In genomic region chr17:13076905-13077304, GRCh38 we compare ENCODE assay signal across 28 cellular contexts.
"Had no signal": no experiment of that assay in that cellular context is flagged by ENCODE, and none has a peak within 500 bp of the region (broad histone marks: within the 10 kb centered on the region; RNA-seq: fewer than 3 reads in every experiment).

No MANE protein-coding gene starts in this region.

- H3K9me3 ChIP-seq: left lung, lower lobe of right lung, pancreas, prostate gland, stomach, testis, thyroid gland, transverse colon, upper lobe of left lung, vagina had no signal

- H3K36me3 ChIP-seq: left lung, lower lobe of right lung, pancreas, prostate gland, stomach, thyroid gland, transverse colon, upper lobe of left lung, vagina had no signal

- H3K27me3 ChIP-seq: left lung, pancreas, stomach, testis, thyroid gland, transverse colon, upper lobe of left lung, vagina had no signal

- H3K4me1 ChIP-seq: left lung, lower lobe of right lung, prostate gland, testis, thyroid gland, transverse colon, upper lobe of left lung, vagina had no signal

- H3K27ac ChIP-seq: left lung, lower lobe of right lung, pancreas, prostate gland, skin epidermis, stomach, testis, thyroid gland, transverse colon, upper lobe of left lung, vagina had no signal

- DNase-seq: immature natural killer cell; kidney; left colon; left lung; lower lobe of right lung; mammary epithelial cell; mesenchymal stem cell; naive thymus-derived CD8-positive, alpha-beta T cell; nucleus accumbens; pancreas; posterior cingulate gyrus; retina; right cardiac atrium; stimulated activated CD4-positive, alpha-beta T cell treated with anti-CD3 and anti-CD28 coated beads, Interleukin-12 subunit alpha, Interleukin-12 subunit beta, amount 100 ng/mL, for 4 hours; stimulated activated CD4-positive, alpha-beta T cell treated with anti-CD3 and anti-CD28 coated beads, Interleukin-15, amount 100 ng/mL, for 24 hours; stimulated activated CD4-positive, alpha-beta T cell treated with anti-CD3 and anti-CD28 coated beads, Interleukin-2, amount 100 ng/mL, for 24 hours; stimulated activated CD4-positive, alpha-beta T cell treated with anti-CD3 and anti-CD28 coated beads, Interleukin-4, amount 100 ng/mL, for 1 hour; stimulated activated naive B cell treated with anti-CD40 and anti-IgM and Interleukin-4, amounts not matched to agents 10 μg/mL and 1 μg/mL and 100 μg/mL, for 72 hours; stimulated activated naive CD8-positive, alpha-beta T cell treated with anti-CD3 and anti-CD28 coated beads, Interleukin-15, Interleukin-2, amounts not matched to agents 100 U/mL and 50 U/mL, for 24 hours; stomach; testis; thyroid gland; transverse colon; upper lobe of left lung had no signal

- ATAC-seq: left colon; left lung; lower lobe of right lung; naive thymus-derived CD8-positive, alpha-beta T cell; pancreas; right cardiac atrium; sciatic nerve; stimulated activated naive B cell treated with anti-CD40 and anti-IgM and Interleukin-4, amounts not matched to agents 10 μg/mL and 1 μg/mL and 100 μg/mL, for 72 hours; stimulated activated naive CD8-positive, alpha-beta T cell treated with anti-CD3 and anti-CD28 coated beads, Interleukin-15, Interleukin-2, amounts not matched to agents 100 U/mL and 50 U/mL, for 24 hours had no signal

- H3K4me3 ChIP-seq: left lung, lower lobe of right lung, pancreas, prostate gland, skin epidermis, stomach, testis, thyroid gland, transverse colon, upper lobe of left lung, vagina had no signal
